ENCODE assay signal across 11 cellular contexts in genomic region chr1:64623750-64624445, GRCh38.
A peak's percentile ranks its signal among the peaks of the same experiment; 100 is the strongest.
DNase-seq lines count a peak whose midpoint lies in the region; ATAC-seq and TF ChIP-seq lines count a peak whose summit lies in the region.
"Had no signal": no experiment of that assay in that cellular context is flagged by ENCODE, and none has a peak within 500 bp of the region (broad histone marks: within the 10 kb centered on the region; RNA-seq: fewer than 3 reads in every experiment).

No MANE protein-coding gene starts in this region.

- intact Hi-C loops in activated CD4-positive, alpha-beta T cell treated with anti-CD3 and anti-CD28 coated beads for 36 hours (cut with DNase I, micrococcal nuclease), result no loop called here
- intact Hi-C loops in activated CD4-positive, alpha-beta T cell treated with anti-CD3 and anti-CD28 coated beads, Interleukin-2, amount 10 ng/mL, durations not matched to agents 24 days and 14 days (cut with micrococcal nuclease), result no loop called here

- POLR2A ChIA-PET in activated CD4-positive, alpha-beta T cell treated with anti-CD3 and anti-CD28 coated beads for 36 hours (lab: Charles Lee), result no interaction called here

- peak; percentile 45 for DNase-seq in activated CD4-positive, alpha-beta T cell treated with anti-CD3 and anti-CD28 coated beads for 36 hours
- DNase-seq in activated CD4-positive, alpha-beta T cell treated with anti-CD3 and anti-CD28 coated beads, Interleukin-2, amount 10 ng/mL, durations not matched to agents 24 days and 14 days, result no peak
- DNase-seq in NCI-H2171 (lab: John Stamatoyannopoulos, UW) (peak; percentile 9), choroid plexus epithelial cell (ENCODE audit: low read depth) (peak; percentile 39), smooth muscle cell of the brain vasculature (ENCODE audit: low read depth, low spot score) (peak; percentile 0), SW480 (ENCODE audit: low spot score) (no peak), caudate nucleus (lab: John Stamatoyannopoulos, UW) (no peak)
- DNase-seq: glutamatergic neuron, Peyer's patch had no signal

- CTCF ChIA-PET in activated CD4-positive, alpha-beta T cell treated with anti-CD3 and anti-CD28 coated beads for 36 hours (lab: Charles Lee), result interaction anchor here (0.6 to 1.0 kb wide), 2 partner anchors 28 to 127 kb away, joined by 4 read pairs; no protein-coding TSS in a partner anchor

- H3K27ac Mint-ChIP-seq in activated CD4-positive, alpha-beta T cell treated with anti-CD3 and anti-CD28 coated beads for 36 hours, result no peak overlapping the region
- no peak overlapping the region for H3K27ac Mint-ChIP-seq in activated CD4-positive, alpha-beta T cell treated with anti-CD3 and anti-CD28 coated beads, Interleukin-2, amount 10 ng/mL, durations not matched to agents 24 days and 14 days

- H3K4me1 Mint-ChIP-seq in activated CD4-positive, alpha-beta T cell treated with anti-CD3 and anti-CD28 coated beads for 36 hours, result peaks cover 9% of the 10 kb centered on the region
- H3K4me1 Mint-ChIP-seq in activated CD4-positive, alpha-beta T cell treated with anti-CD3 and anti-CD28 coated beads, Interleukin-2, amount 10 ng/mL, durations not matched to agents 24 days and 14 days, result peaks cover 2% of the 10 kb centered on the region

- H3K4me3 Mint-ChIP-seq in activated CD4-positive, alpha-beta T cell treated with anti-CD3 and anti-CD28 coated beads for 36 hours, result no peak overlapping the region
- no peak overlapping the region for H3K4me3 Mint-ChIP-seq in activated CD4-positive, alpha-beta T cell treated with anti-CD3 and anti-CD28 coated beads, Interleukin-2, amount 10 ng/mL, durations not matched to agents 24 days and 14 days

- no peak overlapping the region for H3K4me3 ChIP-seq in choroid plexus epithelial cell (ENCODE audit: low read depth, low read length)
- H3K4me3 ChIP-seq: Peyer's patch had no signal

- TF ChIP-seq CTCF in choroid plexus epithelial cell (conservative IDR thresholded peaks at IDR 0.05; ENCODE audit: low read depth, low read length), result no peak

- no peaks in the 10 kb centered on the region for H3K36me3 Mint-ChIP-seq in activated CD4-positive, alpha-beta T cell treated with anti-CD3 and anti-CD28 coated beads for 36 hours (ENCODE audit: low read depth)
- H3K36me3 Mint-ChIP-seq in activated CD4-positive, alpha-beta T cell treated with anti-CD3 and anti-CD28 coated beads, Interleukin-2, amount 10 ng/mL, durations not matched to agents 24 days and 14 days (ENCODE audit: low read depth), result no peaks in the 10 kb centered on the region

- peak; percentile 89 for ATAC-seq in activated CD4-positive, alpha-beta T cell treated with anti-CD3 and anti-CD28 coated beads for 36 hours
- ATAC-seq in HG02840 (IDR thresholded peaks at IDR 0.05; ENCODE audit: low FRiP score, unreplicated experiment), result no peak

- H3K27me3 Mint-ChIP-seq in activated CD4-positive, alpha-beta T cell treated with anti-CD3 and anti-CD28 coated beads for 36 hours, result no peaks in the 10 kb centered on the region
- H3K27me3 Mint-ChIP-seq in activated CD4-positive, alpha-beta T cell treated with anti-CD3 and anti-CD28 coated beads, Interleukin-2, amount 10 ng/mL, durations not matched to agents 24 days and 14 days, result peaks cover 2% of the 10 kb centered on the region

- H3K27ac ChIP-seq in caudate nucleus (ENCODE audit: low read depth, low read length), result no peak overlapping the region
- H3K27ac ChIP-seq: parathyroid adenoma, Peyer's patch had no signal

- H3K9me3 Mint-ChIP-seq in activated CD4-positive, alpha-beta T cell treated with anti-CD3 and anti-CD28 coated beads for 36 hours (ENCODE audit: low read depth), result no peaks in the 10 kb centered on the region
- no peaks in the 10 kb centered on the region for H3K9me3 Mint-ChIP-seq in activated CD4-positive, alpha-beta T cell treated with anti-CD3 and anti-CD28 coated beads, Interleukin-2, amount 10 ng/mL, durations not matched to agents 24 days and 14 days

Comparison
In these comparisons a context has a peak if more than half of its experiments do, and no peak if none do; other contexts are left out.
1. DNase-seq: peak in activated CD4-positive, alpha-beta T cell treated with anti-CD3 and anti-CD28 coated beads for 36 hours (single experiment), NCI-H2171 (single experiment), choroid plexus epithelial cell (single experiment) and smooth muscle cell of the brain vasculature (single experiment); none in activated CD4-positive, alpha-beta T cell treated with anti-CD3 and anti-CD28 coated beads, Interleukin-2, amount 10 ng/mL, durations not matched to agents 24 days and 14 days (single experiment), SW480 (single experiment) and caudate nucleus (0 of 61).